1 cellular context compared by ENCODE assay signal in the genomic region with DNA sequence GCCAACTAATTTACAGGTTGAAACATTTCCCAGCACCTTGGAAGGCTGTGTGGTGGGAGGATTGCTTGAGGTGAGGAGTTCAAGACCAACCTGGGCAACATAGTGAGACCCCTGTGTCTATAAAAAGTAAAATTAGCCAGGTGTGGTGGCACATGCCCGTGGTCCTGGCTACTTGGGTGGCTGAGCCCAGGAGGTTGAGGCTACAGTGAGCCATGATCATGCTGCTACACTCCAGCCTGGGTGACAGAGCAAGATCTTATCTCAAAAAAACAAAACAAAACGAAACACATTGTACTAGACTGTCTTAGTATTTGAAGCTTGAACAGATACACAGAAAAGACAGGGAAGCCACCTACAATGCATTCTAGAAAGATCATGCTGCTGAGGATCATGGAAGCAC.
A peak's percentile ranks its signal among the peaks of the same experiment; 100 is the strongest.
TF ChIP-seq lines count a peak whose summit lies in the region.

No MANE protein-coding gene starts in this region.

TF ChIP-seq in K562, 482 proteins besides CTCF, POLR2A, EP300 and RAD21 (continued from another document and continues in another):
- TF ChIP-seq, protein P1, sequence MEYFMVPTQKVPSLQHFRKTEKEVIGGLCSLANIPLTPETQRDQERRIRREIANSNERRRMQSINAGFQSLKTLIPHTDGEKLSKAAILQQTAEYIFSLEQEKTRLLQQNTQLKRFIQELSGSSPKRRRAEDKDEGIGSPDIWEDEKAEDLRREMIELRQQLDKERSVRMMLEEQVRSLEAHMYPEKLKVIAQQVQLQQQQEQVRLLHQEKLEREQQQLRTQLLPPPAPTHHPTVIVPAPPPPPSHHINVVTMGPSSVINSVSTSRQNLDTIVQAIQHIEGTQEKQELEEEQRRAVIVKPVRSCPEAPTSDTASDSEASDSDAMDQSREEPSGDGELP (CRISPR knock-in tag; IDR thresholded peaks at IDR 0.05; ENCODE audit: borderline replicate concordance): no peak
- TF ChIP-seq MYNN (IDR thresholded peaks at IDR 0.05): no peak
- no peak for TF ChIP-seq MYNN (CRISPR knock-in tag; IDR thresholded peaks at IDR 0.05)
- TF ChIP-seq HNRNPH1 (optimal IDR thresholded peaks at IDR 0.05; ENCODE audit: low read depth, low read length): no peak
- peak; percentile 63; the same call in 1 of the 2 replicates for TF ChIP-seq HDGF (IDR thresholded peaks at IDR 0.05)
- TF ChIP-seq PML (IDR thresholded peaks at IDR 0.05; ENCODE audit: low read length): no peak
- no peak; a peak in 1 of 4 replicates for TF ChIP-seq HDAC1 (IDR thresholded peaks at IDR 0.05)
- TF ChIP-seq STAT6 (CRISPR knock-in tag; IDR thresholded peaks at IDR 0.05): no peak
- 0 out of 4 replicates have a peak, but pooled peaks of 1 of the 2 experiments have one; percentile 54 for TF ChIP-seq ZNF639 (CRISPR knock-in tag; conservative IDR thresholded peaks at IDR 0.05 in 1 of 2, IDR thresholded peaks at IDR 0.05 in 1 of 2)
- TF ChIP-seq, protein P2, sequence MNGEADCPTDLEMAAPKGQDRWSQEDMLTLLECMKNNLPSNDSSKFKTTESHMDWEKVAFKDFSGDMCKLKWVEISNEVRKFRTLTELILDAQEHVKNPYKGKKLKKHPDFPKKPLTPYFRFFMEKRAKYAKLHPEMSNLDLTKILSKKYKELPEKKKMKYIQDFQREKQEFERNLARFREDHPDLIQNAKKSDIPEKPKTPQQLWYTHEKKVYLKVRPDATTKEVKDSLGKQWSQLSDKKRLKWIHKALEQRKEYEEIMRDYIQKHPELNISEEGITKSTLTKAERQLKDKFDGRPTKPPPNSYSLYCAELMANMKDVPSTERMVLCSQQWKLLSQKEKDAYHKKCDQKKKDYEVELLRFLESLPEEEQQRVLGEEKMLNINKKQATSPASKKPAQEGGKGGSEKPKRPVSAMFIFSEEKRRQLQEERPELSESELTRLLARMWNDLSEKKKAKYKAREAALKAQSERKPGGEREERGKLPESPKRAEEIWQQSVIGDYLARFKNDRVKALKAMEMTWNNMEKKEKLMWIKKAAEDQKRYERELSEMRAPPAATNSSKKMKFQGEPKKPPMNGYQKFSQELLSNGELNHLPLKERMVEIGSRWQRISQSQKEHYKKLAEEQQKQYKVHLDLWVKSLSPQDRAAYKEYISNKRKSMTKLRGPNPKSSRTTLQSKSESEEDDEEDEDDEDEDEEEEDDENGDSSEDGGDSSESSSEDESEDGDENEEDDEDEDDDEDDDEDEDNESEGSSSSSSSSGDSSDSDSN (IDR thresholded peaks at IDR 0.05; ENCODE audit: borderline replicate concordance in 1 of 2, low read depth in 2 of 2, low read length in 2 of 2): no peak
- TF ChIP-seq ZNF140 (CRISPR knock-in tag; IDR thresholded peaks at IDR 0.05): no peak
- TF ChIP-seq, protein P3, sequence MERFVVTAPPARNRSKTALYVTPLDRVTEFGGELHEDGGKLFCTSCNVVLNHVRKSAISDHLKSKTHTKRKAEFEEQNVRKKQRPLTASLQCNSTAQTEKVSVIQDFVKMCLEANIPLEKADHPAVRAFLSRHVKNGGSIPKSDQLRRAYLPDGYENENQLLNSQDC (CRISPR knock-in tag; IDR thresholded peaks at IDR 0.05): no peak
- no peak for TF ChIP-seq SMAD1 (IDR thresholded peaks at IDR 0.05; ENCODE audit: low read depth, low read length, partially characterized antibody)
- no peak for TF ChIP-seq ATF1 (CRISPR knock-in tag; IDR thresholded peaks at IDR 0.05)
- peak; percentile 30; the same call in 1 of the 2 replicates for TF ChIP-seq ATF1 (tag; IDR thresholded peaks at IDR 0.05)
- TF ChIP-seq ZSCAN32 (CRISPR knock-in tag; IDR thresholded peaks at IDR 0.05): no peak
- TF ChIP-seq BRD4 (IDR thresholded peaks at IDR 0.05): no peak
- no peak for TF ChIP-seq HNRNPLL (IDR thresholded peaks at IDR 0.05; ENCODE audit: low read depth, low read length, poor library complexity, severe bottlenecking)
- TF ChIP-seq PYGO2 (tag; IDR thresholded peaks at IDR 0.05): no peak
- TF ChIP-seq OTX1 (CRISPR knock-in tag; IDR thresholded peaks at IDR 0.05): no peak
- no peak for TF ChIP-seq ZKSCAN8 (CRISPR knock-in tag; IDR thresholded peaks at IDR 0.05)
- TF ChIP-seq SIN3A (IDR thresholded peaks at IDR 0.05; ENCODE audit: borderline replicate concordance in 2 of 2, control insufficient read depth in 1 of 2, low read depth in 2 of 2, low read length in 2 of 2): no peak
- TF ChIP-seq, protein P4, sequence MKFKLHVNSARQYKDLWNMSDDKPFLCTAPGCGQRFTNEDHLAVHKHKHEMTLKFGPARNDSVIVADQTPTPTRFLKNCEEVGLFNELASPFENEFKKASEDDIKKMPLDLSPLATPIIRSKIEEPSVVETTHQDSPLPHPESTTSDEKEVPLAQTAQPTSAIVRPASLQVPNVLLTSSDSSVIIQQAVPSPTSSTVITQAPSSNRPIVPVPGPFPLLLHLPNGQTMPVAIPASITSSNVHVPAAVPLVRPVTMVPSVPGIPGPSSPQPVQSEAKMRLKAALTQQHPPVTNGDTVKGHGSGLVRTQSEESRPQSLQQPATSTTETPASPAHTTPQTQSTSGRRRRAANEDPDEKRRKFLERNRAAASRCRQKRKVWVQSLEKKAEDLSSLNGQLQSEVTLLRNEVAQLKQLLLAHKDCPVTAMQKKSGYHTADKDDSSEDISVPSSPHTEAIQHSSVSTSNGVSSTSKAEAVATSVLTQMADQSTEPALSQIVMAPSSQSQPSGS (CRISPR knock-in tag; IDR thresholded peaks at IDR 0.05): no peak
- TF ChIP-seq NR2C2 (CRISPR knock-in tag; IDR thresholded peaks at IDR 0.05): no peak
- TF ChIP-seq NR2C2 (tag; IDR thresholded peaks at IDR 0.05): 0 out of 2 replicates have a peak, but pooled peaks have one; percentile 27
- TF ChIP-seq GTF2A2 (tag; IDR thresholded peaks at IDR 0.05): no peak
- TF ChIP-seq FOXA3 (CRISPR knock-in tag; conservative IDR thresholded peaks at IDR 0.05 in 1 of 2, IDR thresholded peaks at IDR 0.05 in 1 of 2): no peak
- no peak for TF ChIP-seq POLR2H (tag; IDR thresholded peaks at IDR 0.05; ENCODE audit: low read depth)
- TF ChIP-seq NFE2 (IDR thresholded peaks at IDR 0.05; ENCODE audit: low read depth): peak; percentile 91
- no peak for TF ChIP-seq TSC22D4 (tag; IDR thresholded peaks at IDR 0.05)
- TF ChIP-seq, protein P5, sequence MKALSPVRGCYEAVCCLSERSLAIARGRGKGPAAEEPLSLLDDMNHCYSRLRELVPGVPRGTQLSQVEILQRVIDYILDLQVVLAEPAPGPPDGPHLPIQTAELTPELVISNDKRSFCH (CRISPR knock-in tag; IDR thresholded peaks at IDR 0.05): no peak
- TF ChIP-seq, protein P5 (tag; IDR thresholded peaks at IDR 0.05): no peak
- no peak for TF ChIP-seq ARID3B (CRISPR knock-in tag; IDR thresholded peaks at IDR 0.05; ENCODE audit: borderline replicate concordance)
- TF ChIP-seq MEF2D (tag; conservative IDR thresholded peaks at IDR 0.05; ENCODE audit: low read depth): no peak
- no peak for TF ChIP-seq NCOR1 (IDR thresholded peaks at IDR 0.05)
- TF ChIP-seq MTA1 (IDR thresholded peaks at IDR 0.05; ENCODE audit: borderline replicate concordance): no peak
- TF ChIP-seq, protein P6, sequence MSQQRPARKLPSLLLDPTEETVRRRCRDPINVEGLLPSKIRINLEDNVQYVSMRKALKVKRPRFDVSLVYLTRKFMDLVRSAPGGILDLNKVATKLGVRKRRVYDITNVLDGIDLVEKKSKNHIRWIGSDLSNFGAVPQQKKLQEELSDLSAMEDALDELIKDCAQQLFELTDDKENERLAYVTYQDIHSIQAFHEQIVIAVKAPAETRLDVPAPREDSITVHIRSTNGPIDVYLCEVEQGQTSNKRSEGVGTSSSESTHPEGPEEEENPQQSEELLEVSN (IDR thresholded peaks at IDR 0.05; ENCODE audit: borderline replicate concordance in 1 of 2, extremely low read depth in 1 of 2, insufficient read depth in 1 of 2, insufficient read length in 1 of 2, low read depth in 1 of 2, low read length in 1 of 2, poor library complexity in 1 of 2, severe bottlenecking in 1 of 2): no peak
- TF ChIP-seq, protein P7, sequence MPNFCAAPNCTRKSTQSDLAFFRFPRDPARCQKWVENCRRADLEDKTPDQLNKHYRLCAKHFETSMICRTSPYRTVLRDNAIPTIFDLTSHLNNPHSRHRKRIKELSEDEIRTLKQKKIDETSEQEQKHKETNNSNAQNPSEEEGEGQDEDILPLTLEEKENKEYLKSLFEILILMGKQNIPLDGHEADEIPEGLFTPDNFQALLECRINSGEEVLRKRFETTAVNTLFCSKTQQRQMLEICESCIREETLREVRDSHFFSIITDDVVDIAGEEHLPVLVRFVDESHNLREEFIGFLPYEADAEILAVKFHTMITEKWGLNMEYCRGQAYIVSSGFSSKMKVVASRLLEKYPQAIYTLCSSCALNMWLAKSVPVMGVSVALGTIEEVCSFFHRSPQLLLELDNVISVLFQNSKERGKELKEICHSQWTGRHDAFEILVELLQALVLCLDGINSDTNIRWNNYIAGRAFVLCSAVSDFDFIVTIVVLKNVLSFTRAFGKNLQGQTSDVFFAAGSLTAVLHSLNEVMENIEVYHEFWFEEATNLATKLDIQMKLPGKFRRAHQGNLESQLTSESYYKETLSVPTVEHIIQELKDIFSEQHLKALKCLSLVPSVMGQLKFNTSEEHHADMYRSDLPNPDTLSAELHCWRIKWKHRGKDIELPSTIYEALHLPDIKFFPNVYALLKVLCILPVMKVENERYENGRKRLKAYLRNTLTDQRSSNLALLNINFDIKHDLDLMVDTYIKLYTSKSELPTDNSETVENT (CRISPR knock-in tag; IDR thresholded peaks at IDR 0.05): no peak
- no peak for TF ChIP-seq ZNF280B (CRISPR knock-in tag; IDR thresholded peaks at IDR 0.05)
- no peak for TF ChIP-seq NEUROD1 (IDR thresholded peaks at IDR 0.05; ENCODE audit: borderline replicate concordance, low read depth, low read length, partially characterized antibody)
- TF ChIP-seq PREB (CRISPR knock-in tag; IDR thresholded peaks at IDR 0.05): no peak
- peak; percentile 13; the same call in 1 of the 2 replicates for TF ChIP-seq BHLHE40 (IDR thresholded peaks at IDR 0.05; ENCODE audit: low read length)
- TF ChIP-seq ZFP30 (CRISPR knock-in tag; IDR thresholded peaks at IDR 0.05; ENCODE audit: borderline replicate concordance): no peak
- TF ChIP-seq MCM2 (IDR thresholded peaks at IDR 0.05; ENCODE audit: low read depth): no peak
- TF ChIP-seq KLF16 (IDR thresholded peaks at IDR 0.05): no peak
- no peak for TF ChIP-seq DNMT1 (IDR thresholded peaks at IDR 0.05)
- TF ChIP-seq ZNF551 (CRISPR knock-in tag; IDR thresholded peaks at IDR 0.05): no peak
- TF ChIP-seq TAL1 (IDR thresholded peaks at IDR 0.05): no peak
- TF ChIP-seq ZNF121 (CRISPR knock-in tag; conservative IDR thresholded peaks at IDR 0.05): peak; percentile 85
